ENCODE assay signal across 25 cellular contexts in genomic region chr3:13393427-13394360, GRCh38. TPM values are rescaled to one million over a fixed set of nuclear protein-coding genes. Genes with fewer than 3 reads are reported as not detected.
A peak's percentile ranks its signal among the peaks of the same experiment; 100 is the strongest.
DNase-seq lines count a peak whose midpoint lies in the region; ATAC-seq, FAIRE-seq and TF ChIP-seq lines count a peak whose summit lies in the region.
"Had no signal": no experiment of that assay in that cellular context is flagged by ENCODE, and none has a peak within 500 bp of the region (broad histone marks: within the 10 kb centered on the region; RNA-seq: fewer than 3 reads in every experiment).

No MANE protein-coding gene starts in this region.

- H3F3A ChIP-seq in GM23338 (replicated peaks; ENCODE audit: low read depth): no peaks in the 10 kb centered on the region

- no peak overlapping the region for H3K23ac ChIP-seq in H1 (ENCODE audit: insufficient read length)

- no peak for TF ChIP-seq POLR2A in H1 (IDR thresholded peaks at IDR 0.05; ENCODE audit: control extremely low read depth in 1 of 2, low read depth in 2 of 2, low read length in 2 of 2)

- no peak overlapping the region for H3K14ac ChIP-seq in H1 (ENCODE audit: insufficient read length)

- no peak overlapping the region for H3K4ac ChIP-seq in H1 (replicated peaks; ENCODE audit: insufficient read length, low read depth, low read length)

- H3K18ac ChIP-seq in H1 (ENCODE audit: extremely low read depth, low read length): no peak overlapping the region

- H3K27me3 ChIP-seq in GM23338 (ENCODE audit: insufficient read depth) (no peaks in the 10 kb centered on the region), H1 (replicated peaks in 1 of 4; ENCODE audit: control insufficient read depth in 3 of 4, extremely low read depth in 1 of 4, insufficient read depth in 3 of 4, low read length in 3 of 4) (no peaks in the 10 kb centered on the region), osteoblast (ENCODE audit: insufficient read depth, low read length) (peaks cover 7% of the 10 kb centered on the region)
- H3K27me3 ChIP-seq: BLaER1 treated with 17β-estradiol and CSF1 and Interleukin-3, amounts not matched to agents 10 nM and 100 nM had no signal

- H3K9me3 ChIP-seq in H1 (ENCODE audit: insufficient read depth in 2 of 2, low read depth in 1 of 2, low read length in 1 of 2) (no peaks in the 10 kb centered on the region), osteoblast (ENCODE audit: low read depth, low read length) (no peaks in the 10 kb centered on the region)
- H3K9me3 ChIP-seq: BLaER1 treated with 17β-estradiol and CSF1 and Interleukin-3, amounts not matched to agents 10 nM and 100 nM had no signal

- no peaks in the 10 kb centered on the region for H3K79me1 ChIP-seq in H1 (ENCODE audit: low read depth, low read length)

- no peak for TF ChIP-seq RAD21 in H1 (IDR thresholded peaks at IDR 0.05 in 1 of 2, conservative IDR thresholded peaks at IDR 0.05 in 1 of 2; ENCODE audit: low read depth in 2 of 2, low read length in 2 of 2)

- no peak overlapping the region for H2BK12ac ChIP-seq in H1 (ENCODE audit: low read depth, low read length)

- H2BK20ac ChIP-seq in H1 (ENCODE audit: low read length): no peak overlapping the region

- 76% methylated on average over 10 of the region's 11 CpGs; no CpG with 5 or more reads in 1 of the 2 experiments for WGBS in H1 (ENCODE audit: extremely low coverage in 1 of 2, insufficient coverage in 1 of 2, insufficient read length in 1 of 2, insufficient replicate concordance in 2 of 2, low coverage in 1 of 2, low lambda C conversion rate in 2 of 2, missing lambda C conversion rate in 1 of 2), 2 experiments

- TF ChIP-seq EP300 in H1 (IDR thresholded peaks at IDR 0.05; ENCODE audit: borderline replicate concordance in 1 of 2, low read depth in 2 of 2, low read length in 2 of 2): no peak

- FAIRE-seq in H1 (lab: Jason Lieb, UNC) (no peak), GM19239 (lab: Jason Lieb, UNC) (no peak)

- no peak overlapping the region for H4K5ac ChIP-seq in H1 (ENCODE audit: insufficient read length, low read depth, low read length)

- no peak overlapping the region for H3K4me3 ChIP-seq in GM23338
- H3K4me3 ChIP-seq in H1 (ENCODE audit: extremely low read depth in 1 of 4, insufficient read depth in 2 of 4, low read depth in 3 of 4, low read length in 4 of 4): no peak overlapping the region
- H3K4me3 ChIP-seq in osteoblast (ENCODE audit: insufficient read depth, low read length): no peak overlapping the region
- H3K4me3 ChIP-seq: BLaER1 treated with 17β-estradiol and CSF1 and Interleukin-3, amounts not matched to agents 10 nM and 100 nM; PC-9; SK-N-MC had no signal

- H3K36me3 Mint-ChIP-seq in activated CD4-positive, alpha-beta memory T cell treated with anti-CD3 and anti-CD28 coated beads, Interleukin-2, amount 10 ng/mL, durations not matched to agents 7 days and 5 days (ENCODE audit: low read depth): peaks cover 83% of the 10 kb centered on the region
- peaks cover 61% of the 10 kb centered on the region for H3K36me3 Mint-ChIP-seq in activated CD4-positive, alpha-beta memory T cell treated with anti-CD3 and anti-CD28 coated beads for 36 hours
- H3K36me3 Mint-ChIP-seq in GM23338 (ENCODE audit: low read depth) (peaks cover 54% of the 10 kb centered on the region), type B pancreatic cell (no peaks in the 10 kb centered on the region)

- H3K4me1 ChIP-seq in GM23338 (ENCODE audit: insufficient read depth) (no peaks in the 10 kb centered on the region), H1 (replicated peaks in 1 of 4; ENCODE audit: control insufficient read depth in 3 of 4, insufficient read depth in 4 of 4, low read length in 3 of 4) (0 out of 7 replicates have a peak, but pooled peaks cover 0 to 8% (median 0%) of the 10 kb centered on the region in 4 experiments), osteoblast (ENCODE audit: insufficient read depth, low read length) (no peaks in the 10 kb centered on the region)

- H3K9ac ChIP-seq in H1 (replicated peaks in 1 of 4; ENCODE audit: extremely low read depth in 1 of 4, low read depth in 3 of 4, low read length in 3 of 4): no peak overlapping the region
- H3K9ac ChIP-seq: BLaER1 treated with 17β-estradiol and CSF1 and Interleukin-3, amounts not matched to agents 10 nM and 100 nM had no signal

- H3K56ac ChIP-seq in H1 (replicated peaks; ENCODE audit: insufficient read length, low read depth, low read length): no peak overlapping the region

- peak overlapping the region; percentile 13 for H3K27ac Mint-ChIP-seq in activated CD4-positive, alpha-beta memory T cell treated with anti-CD3 and anti-CD28 coated beads, Interleukin-2, amount 10 ng/mL, durations not matched to agents 7 days and 5 days
- H3K27ac Mint-ChIP-seq in activated CD4-positive, alpha-beta memory T cell treated with anti-CD3 and anti-CD28 coated beads for 36 hours: no peak overlapping the region
- peak overlapping the region; percentile 56; the same call in 1 of the 2 replicates for H3K27ac Mint-ChIP-seq in GM23338
- no peak overlapping the region for H3K27ac Mint-ChIP-seq in type B pancreatic cell
- H3K27ac Mint-ChIP-seq: HFFc6 had no signal

- no peaks in the 10 kb centered on the region for H3K9me2 ChIP-seq in GM23338 (ENCODE audit: insufficient read depth)

- intact Hi-C loops in activated CD4-positive, alpha-beta memory T cell treated with anti-CD3 and anti-CD28 coated beads for 36 hours (cut with micrococcal nuclease): no loop called here
- intact Hi-C loops in posterior vena cava (cut with DNase I): no loop called here

- no peak overlapping the region for H2BK15ac ChIP-seq in H1 (ENCODE audit: low read length)

- H3K4me3 Mint-ChIP-seq in activated CD4-positive, alpha-beta memory T cell treated with anti-CD3 and anti-CD28 coated beads, Interleukin-2, amount 10 ng/mL, durations not matched to agents 7 days and 5 days: no peak overlapping the region
- H3K4me3 Mint-ChIP-seq in activated CD4-positive, alpha-beta memory T cell treated with anti-CD3 and anti-CD28 coated beads for 36 hours: no peak overlapping the region
- H3K4me3 Mint-ChIP-seq in GM23338 (no peak overlapping the region), type B pancreatic cell (no peak overlapping the region)
- H3K4me3 Mint-ChIP-seq: H9, HFFc6 had no signal

- CTCF ChIA-PET in activated CD4-positive, alpha-beta memory T cell treated with anti-CD3 and anti-CD28 coated beads, Interleukin-2, amount 10 ng/mL, durations not matched to agents 7 days and 5 days (lab: Charles Lee): interaction anchor here (1.4 to 3.5 kb wide), 2 partner anchors 59 kb away, joined by 3 to 49 read pairs; no protein-coding TSS in a partner anchor
- CTCF ChIA-PET in activated CD4-positive, alpha-beta memory T cell treated with anti-CD3 and anti-CD28 coated beads for 36 hours (lab: Charles Lee): interaction anchor here (0.8 to 4.8 kb wide), 4 partner anchors 59 to 302 kb away, joined by 3 to 46 read pairs (median 4); no protein-coding TSS in a partner anchor
- CTCF ChIA-PET in H1 (lab: Charles Lee; ENCODE audit: partially characterized antibody): interaction anchor here (0.9 to 6.2 kb wide), 11 partner anchors 12 to 255 kb away, joined by 3 to 57 read pairs (median 4); no protein-coding TSS in a partner anchor

- POLR2A ChIA-PET in activated CD4-positive, alpha-beta memory T cell treated with anti-CD3 and anti-CD28 coated beads, Interleukin-2, amount 10 ng/mL, durations not matched to agents 7 days and 5 days (lab: Charles Lee): interaction anchor here (1.0 to 3.6 kb wide), 2 partner anchors 25 to 69 kb away, joined by 3 to 18 read pairs; partner anchors contain the start of gene NUP210
- POLR2A ChIA-PET in activated CD4-positive, alpha-beta memory T cell treated with anti-CD3 and anti-CD28 coated beads for 36 hours (lab: Charles Lee): no interaction called here
- POLR2A ChIA-PET in H1 (lab: Charles Lee; ENCODE audit: partially characterized antibody): no interaction called here

- no peaks in the 10 kb centered on the region for H3K36me3 ChIP-seq in GM23338 (ENCODE audit: insufficient read depth)
- peaks cover 0 to 4% (median 2%) of the 10 kb centered on the region in 4 experiments; a peak in 4 of 8 replicates for H3K36me3 ChIP-seq in H1 (ENCODE audit: control insufficient read depth in 2 of 4, insufficient read depth in 4 of 4, low read length in 3 of 4)
- H3K36me3 ChIP-seq in osteoblast (ENCODE audit: insufficient read depth, low read length): no peaks in the 10 kb centered on the region

- no peaks in the 10 kb centered on the region for H4K20me1 ChIP-seq in GM23338 (replicated peaks; ENCODE audit: insufficient read depth)
- peaks cover 0 to 1% of the 10 kb centered on the region in 2 experiments for H4K20me1 ChIP-seq in H1 (replicated peaks in 1 of 2; ENCODE audit: control insufficient read depth in 1 of 2, insufficient read depth in 2 of 2, low read length in 2 of 2)
- H4K20me1 ChIP-seq in osteoblast (ENCODE audit: insufficient read depth, low read length): no peaks in the 10 kb centered on the region

- no peak overlapping the region for H2AK5ac ChIP-seq in H1 (ENCODE audit: low read depth, low read length)

- TF ChIP-seq CTCF in GM23338 (conservative IDR thresholded peaks at IDR 0.05; ENCODE audit: low read depth in 2 of 2) (no peak), H1 (IDR thresholded peaks at IDR 0.05; ENCODE audit: control extremely low read depth in 1 of 3, insufficient read depth in 1 of 3, low read depth in 1 of 3, low read length in 3 of 3) (no peak), osteoblast (IDR thresholded peaks at IDR 0.05; ENCODE audit: extremely low read depth, low read depth, low read length) (no peak), type B pancreatic cell (conservative IDR thresholded peaks at IDR 0.05) (no peak)

- H3K27ac ChIP-seq in GM23338 (ENCODE audit: low read depth): no peak overlapping the region
- no peak overlapping the region for H3K27ac ChIP-seq in H1 (ENCODE audit: low read depth, low read length)
- no peak overlapping the region for H3K27ac ChIP-seq in osteoblast (ENCODE audit: low read depth, low read length)
- H3K27ac ChIP-seq: 22Rv1, PC-9, SK-N-MC had no signal

- no peak overlapping the region for H2BK5ac ChIP-seq in H1 (ENCODE audit: low read depth, low read length)

- no peak for ATAC-seq in GM23338

- H4K91ac ChIP-seq in H1 (replicated peaks; ENCODE audit: insufficient read length, low read length): no peak overlapping the region

- H3K79me2 ChIP-seq in GM23338 (replicated peaks; ENCODE audit: insufficient read depth) (no peaks in the 10 kb centered on the region), H1 (ENCODE audit: control insufficient read depth in 1 of 2, insufficient read depth in 2 of 2, low read length in 2 of 2) (no peaks in the 10 kb centered on the region; a peak in 1 of 4 replicates), osteoblast (ENCODE audit: insufficient read depth, low read length) (no peaks in the 10 kb centered on the region)

- H2AFZ ChIP-seq in GM23338 (no peak overlapping the region), H1 (ENCODE audit: low read length) (no peak overlapping the region), osteoblast (ENCODE audit: low read length) (no peak overlapping the region)
- H2AFZ ChIP-seq: PC-9 had no signal

- H3K4me1 Mint-ChIP-seq in activated CD4-positive, alpha-beta memory T cell treated with anti-CD3 and anti-CD28 coated beads, Interleukin-2, amount 10 ng/mL, durations not matched to agents 7 days and 5 days: peaks cover 6% of the 10 kb centered on the region
- H3K4me1 Mint-ChIP-seq in activated CD4-positive, alpha-beta memory T cell treated with anti-CD3 and anti-CD28 coated beads for 36 hours (ENCODE audit: low read depth): peaks cover 4% of the 10 kb centered on the region
- H3K4me1 Mint-ChIP-seq in GM23338: peaks cover 15% of the 10 kb centered on the region
- H3K4me1 Mint-ChIP-seq in type B pancreatic cell (ENCODE audit: unreplicated experiment): no peaks in the 10 kb centered on the region

- no peaks in the 10 kb centered on the region for H3K27me3 Mint-ChIP-seq in activated CD4-positive, alpha-beta memory T cell treated with anti-CD3 and anti-CD28 coated beads, Interleukin-2, amount 10 ng/mL, durations not matched to agents 7 days and 5 days
- H3K27me3 Mint-ChIP-seq in activated CD4-positive, alpha-beta memory T cell treated with anti-CD3 and anti-CD28 coated beads for 36 hours: no peaks in the 10 kb centered on the region
- H3K27me3 Mint-ChIP-seq in GM23338 (ENCODE audit: insufficient read depth, low read depth, poor library complexity): peaks cover 2% of the 10 kb centered on the region
- no peaks in the 10 kb centered on the region for H3K27me3 Mint-ChIP-seq in type B pancreatic cell

- H3K9me3 Mint-ChIP-seq in activated CD4-positive, alpha-beta memory T cell treated with anti-CD3 and anti-CD28 coated beads, Interleukin-2, amount 10 ng/mL, durations not matched to agents 7 days and 5 days: no peaks in the 10 kb centered on the region
- H3K9me3 Mint-ChIP-seq in activated CD4-positive, alpha-beta memory T cell treated with anti-CD3 and anti-CD28 coated beads for 36 hours: no peaks in the 10 kb centered on the region
- H3K9me3 Mint-ChIP-seq in GM23338 (no peaks in the 10 kb centered on the region; the same call in 2 of the 3 replicates), type B pancreatic cell (no peaks in the 10 kb centered on the region)
- H3K9me3 Mint-ChIP-seq: H9, HFFc6 had no signal

- no peak overlapping the region for H2BK120ac ChIP-seq in H1 (replicated peaks; ENCODE audit: low read depth, low read length)

- no peaks in the 10 kb centered on the region for H3K23me2 ChIP-seq in H1 (ENCODE audit: low read depth, low read length)

- no peak for DNase-seq in activated CD4-positive, alpha-beta memory T cell treated with anti-CD3 and anti-CD28 coated beads, Interleukin-2, amount 10 ng/mL, durations not matched to agents 7 days and 5 days
- no peak for DNase-seq in activated CD4-positive, alpha-beta memory T cell treated with anti-CD3 and anti-CD28 coated beads for 36 hours
- DNase-seq in GM23338 (ENCODE audit: low spot score) (no peak), H1 (ENCODE audit: low read depth in 1 of 2, low spot score in 2 of 2) (no peak), osteoblast (ENCODE audit: insufficient read length, low spot score, missing footprints) (peak; percentile 60), posterior vena cava (ENCODE audit: low spot score) (no peak), type B pancreatic cell (ENCODE audit: extremely low spot score, unreplicated experiment) (no peak), GM19239 (ENCODE audit: insufficient read length, low spot score) (no peak)
- DNase-seq: EL, GF-D8, H9, HFFc6, KG1, NCI-H1092 treated with DMSO at 0.1 percent for 48 hours, NCI-H1436 treated with DMSO at 0.1 percent for 48 hours, NCI-H1930, NCI-H2227 treated with DMSO at 0.1 percent for 48 hours, NCI-H510A treated with DMSO at 0.1 percent for 48 hours, NCI-H748 treated with DMSO at 0.1 percent for 48 hours, PC-9, RPMI8226, SHP77 treated with DMSO at 0.1 percent for 48 hours had no signal

- H3K4me2 ChIP-seq in GM23338 (no peak overlapping the region), H1 (ENCODE audit: insufficient read depth in 1 of 2, low read depth in 2 of 2, low read length in 2 of 2) (no peak overlapping the region), osteoblast (ENCODE audit: insufficient read depth, low read length) (no peak overlapping the region)
- H3K4me2 ChIP-seq: BLaER1 treated with 17β-estradiol and CSF1 and Interleukin-3, amounts not matched to agents 10 nM and 100 nM; PC-9 had no signal

- 0 out of 2 replicates have a peak overlapping the region, but pooled peaks have one; percentile 8 for H4K8ac ChIP-seq in H1 (ENCODE audit: extremely low read depth, insufficient read depth, low read length)

RNA-seq across cellular contexts. Expression of gene NUP210, which starts 26.4 kb away (rescaled TPM):
- total RNA-seq in activated CD4-positive, alpha-beta memory T cell treated with anti-CD3 and anti-CD28 coated beads, Interleukin-2, amount 10 ng/mL, durations not matched to agents 7 days and 5 days: 100 to 1,000 TPM; 153 to 161 TPM
- 100 to 1,000 TPM; 140 to 144 TPM for total RNA-seq in activated CD4-positive, alpha-beta memory T cell treated with anti-CD3 and anti-CD28 coated beads for 36 hours
- 72.7 and 73.9 TPM in 2 replicates for total RNA-seq in GM23338 (2014; rRNA removed; shearing (Covaris generic))
- polyA plus RNA-seq in GM23338 (2016; fragmentation: Nextera tagmentation; extraction: Ambion mirVana) (13.8 and 14.1 TPM in 2 replicates), H1 (2011; rRNA removed) (51.0 and 55.0 TPM in 2 replicates)
- total RNA-seq in H1 (2021; fragmentation: NEBNext Ultra II Directional; extraction: Animal tissue kit (Norgen Biotek cat#: 25700)): 53.4 and 53.7 TPM in 2 replicates
- polyA plus RNA-seq in H1 (2011; cell fraction: cytosol; rRNA removed): 22.7 TPM
- polyA plus RNA-seq in H1 (2011; cell fraction: nucleus; rRNA removed): 90.7 TPM
- polyA plus RNA-seq in H1 (2012, experiment 1 of 2): 30.8 to 56.3 TPM (median 45.4 TPM) in 4 replicates
- 30.0 TPM for polyA plus RNA-seq in H1 (2012, experiment 2 of 2)
- 84.7 TPM for polyA plus RNA-seq in H1 (2013, experiment 1 of 2)
- polyA plus RNA-seq in H1 (2013, experiment 2 of 2): 65.1 TPM
- 49.2 and 89.2 TPM in 2 replicates for polyA minus RNA-seq in H1 (2011; rRNA and poly(A)+ RNA removed)
- polyA minus RNA-seq in H1 (2011; cell fraction: cytosol; rRNA and poly(A)+ RNA removed): 32.7 TPM
- polyA minus RNA-seq in H1 (2011; cell fraction: nucleus; rRNA and poly(A)+ RNA removed): 52.7 TPM
- total RNA-seq in osteoblast (under 0.01 TPM in 2 replicates), posterior vena cava (1 to 10 TPM; 2.2 to 2.5 TPM), type B pancreatic cell (ENCODE audit: low replicate concordance) (21.6 and 26.5 TPM in 2 replicates)

Comparison
In these comparisons a context has a peak if more than half of its experiments do, and no peak if none do; other contexts are left out.
1. H3K27ac Mint-ChIP-seq: peak in activated CD4-positive, alpha-beta memory T cell treated with anti-CD3 and anti-CD28 coated beads, Interleukin-2, amount 10 ng/mL, durations not matched to agents 7 days and 5 days (single experiment) and GM23338 (single experiment); none in activated CD4-positive, alpha-beta memory T cell treated with anti-CD3 and anti-CD28 coated beads for 36 hours (single experiment) and type B pancreatic cell (single experiment).